ENCODE assay signal across 8 cellular contexts in genomic region chr1:19450811-19451564, GRCh38. TPM values are rescaled to one million over a fixed set of nuclear protein-coding genes. Genes with fewer than 3 reads are reported as not detected.
DNase-seq lines count a peak whose midpoint lies in the region; ATAC-seq and TF ChIP-seq lines count a peak whose summit lies in the region.

No MANE protein-coding gene starts in this region.

- ATAC-seq in naive B cell (ENCODE audit: low read depth in 2 of 2) (no peak), HG02678 (IDR thresholded peaks at IDR 0.05; ENCODE audit: unreplicated experiment) (no peak), GM21515 (IDR thresholded peaks at IDR 0.05; ENCODE audit: unreplicated experiment) (no peak), HG02981 (IDR thresholded peaks at IDR 0.05; ENCODE audit: unreplicated experiment) (no peak)

- no peaks in the 10 kb centered on the region for H3K36me3 Mint-ChIP-seq in naive B cell

- DNase-seq in AG10803 (ENCODE audit: low read depth) (peak; percentile 94), NCI-H2227 (lab: John Stamatoyannopoulos, UW; ENCODE audit: unreplicated experiment) (peak; percentile 18), dermis blood vessel endothelial cell (peak; percentile 89), naive B cell (no peak)
- no peak for DNase-seq in stimulated activated CD8-positive, alpha-beta memory T cell treated with anti-CD3 and anti-CD28 coated beads, Interleukin-4, amount 100 ng/mL, for 48 hours

- no peak for TF ChIP-seq CTCF in AG10803 (conservative IDR thresholded peaks at IDR 0.05; ENCODE audit: low read length)

- peaks cover 75 to 92% (median 89%) of the 10 kb centered on the region in 3 donors for H3K4me1 Mint-ChIP-seq in naive B cell

- H3K9me3 Mint-ChIP-seq in naive B cell, result no peaks in the 10 kb centered on the region

- H3K27ac Mint-ChIP-seq in naive B cell, result peak overlapping the region in 4 of 6 donors; percentile 56 to 89 (median 66)

- no peak overlapping the region for H3K4me3 ChIP-seq in AG10803 (ENCODE audit: low read length)

- no peaks in the 10 kb centered on the region for H3K27me3 Mint-ChIP-seq in naive B cell

- H3K4me3 Mint-ChIP-seq in naive B cell, result peak overlapping the region in 1 of 8 donors; percentile 16

RNA-seq across cellular contexts. Expression of gene CAPZB, which starts 34.4 kb away (rescaled TPM):
- 160 and 165 TPM in 2 replicates for total RNA-seq in dermis blood vessel endothelial cell
- polyA plus RNA-seq in naive B cell (ENCODE audit: low read depth in 6 of 6), result 100 to 1,000 TPM; 328 to 445 (median 382) TPM

Comparison
In these comparisons a context has a peak if more than half of its experiments do, and no peak if none do; other contexts are left out.
1. DNase-seq: peak in AG10803 (single experiment), NCI-H2227 (single experiment) and dermis blood vessel endothelial cell (single experiment); none in naive B cell (single experiment) and stimulated activated CD8-positive, alpha-beta memory T cell treated with anti-CD3 and anti-CD28 coated beads, Interleukin-4, amount 100 ng/mL, for 48 hours (single experiment).